Comparison of ENCODE assay signal across 17 cellular contexts in the genomic region with DNA sequence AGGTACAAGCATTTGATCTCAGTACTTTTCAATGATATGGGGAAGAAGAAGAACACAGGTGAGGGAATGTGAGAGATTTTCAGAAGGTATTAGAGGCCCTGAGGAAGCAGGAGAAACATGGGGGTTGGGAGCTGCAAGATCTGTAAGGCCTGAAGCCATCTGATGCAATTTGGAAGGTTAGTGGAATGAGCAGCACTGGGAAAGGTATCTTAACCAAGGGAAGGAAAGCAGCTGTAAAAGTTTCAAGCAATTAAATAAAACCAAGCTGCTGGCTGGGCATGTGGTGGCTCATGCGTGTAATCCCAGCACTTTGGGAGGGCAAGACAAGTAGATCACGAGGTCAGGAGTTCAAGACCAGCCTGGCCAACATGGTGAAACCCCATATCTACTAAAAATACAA.
"Had no signal": no experiment of that assay in that cellular context is flagged by ENCODE, and none has a peak within 500 bp of the region (broad histone marks: within the 10 kb centered on the region; RNA-seq: fewer than 3 reads in every experiment).

No MANE protein-coding gene starts in this region.

- H3K9me3 Mint-ChIP-seq: natural killer cell had no signal

- ATAC-seq: activated naive CD4-positive, alpha-beta T cell treated with anti-CD3 and anti-CD28 coated beads, Interleukin-2, amount 50 U/mL, for 72 hours; mucosa of descending colon; natural killer cell had no signal

- H3K4me3 Mint-ChIP-seq: natural killer cell; T-helper 1 cell treated with Interleukin-12 subunit alpha and Interleukin-12 subunit beta and Interleukin-4 antibody, amounts not matched to agents 30 μg/mL and 1 μg/mL, for 36 hours had no signal

- H3K27ac ChIP-seq: left ventricle myocardium inferior, suprapubic skin, upper lobe of left lung had no signal

- DNase-seq: activated CD4-positive, alpha-beta T cell treated with anti-CD3 and anti-CD28 coated beads for 48 hours; anterior cingulate cortex; effector memory CD4-positive, alpha-beta T cell; foreskin fibroblast; glutamatergic neuron; hypothalamus; left ventricle myocardium inferior; mucosa of descending colon; natural killer cell; posterior cingulate gyrus; SIG-M5; stimulated activated CD4-positive, alpha-beta T cell treated with anti-CD3 and anti-CD28 coated beads, Interleukin-4, amount 100 ng/mL, for 24 hours; stimulated activated naive CD4-positive, alpha-beta T cell treated with Interleukin-2 at 50 U/mL for 16 hours; upper lobe of left lung had no signal

- H3K9me3 ChIP-seq: mucosa of descending colon, suprapubic skin, upper lobe of left lung had no signal

- H3K27me3 ChIP-seq: suprapubic skin, upper lobe of left lung had no signal

- H3K27ac Mint-ChIP-seq: natural killer cell; T-helper 1 cell treated with Interleukin-12 subunit alpha and Interleukin-12 subunit beta and Interleukin-4 antibody, amounts not matched to agents 30 μg/mL and 1 μg/mL, for 36 hours had no signal
